Comparison of ENCODE assay signal across 32 cellular contexts in genomic region chr6:143127941-143128340, GRCh38.
"Had no signal": no experiment of that assay in that cellular context is flagged by ENCODE, and none has a peak within 500 bp of the region (broad histone marks: within the 10 kb centered on the region; RNA-seq: fewer than 3 reads in every experiment).

No MANE protein-coding gene starts in this region.

- H3K27me3 Mint-ChIP-seq: activated CD4-positive, alpha-beta memory T cell treated with anti-CD3 and anti-CD28 coated beads for 36 hours; activated CD4-positive, alpha-beta T cell treated with anti-CD3 and anti-CD28 coated beads for 36 hours; activated CD4-positive, alpha-beta T cell treated with anti-CD3 and anti-CD28 coated beads, Interleukin-2, amount 10 ng/mL, durations not matched to agents 24 days and 14 days; activated CD8-positive, alpha-beta memory T cell treated with anti-CD3 and anti-CD28 coated beads, Interleukin-2, amount 10 ng/mL, durations not matched to agents 7 days and 5 days; activated naive CD4-positive, alpha-beta T cell treated with anti-CD3 and anti-CD28 coated beads, Interleukin-2, amount 10 ng/mL, durations not matched to agents 7 days and 5 days; activated naive CD8-positive, alpha-beta T cell treated with anti-CD3 and anti-CD28 coated beads, Interleukin-2, amount 10 ng/mL, durations not matched to agents 7 days and 5 days; brain; effector memory CD8-positive, alpha-beta T cell had no signal

- H3K36me3 ChIP-seq: breast epithelium, cardiac muscle cell had no signal

- ATAC-seq: activated CD4-positive, alpha-beta T cell treated with anti-CD3 and anti-CD28 coated beads for 36 hours; activated CD8-positive, alpha-beta memory T cell treated with anti-CD3 and anti-CD28 coated beads, Interleukin-2, amount 10 ng/mL, durations not matched to agents 7 days and 5 days; activated CD8-positive, alpha-beta T cell treated with anti-CD3 and anti-CD28 coated beads, Interleukin-2, amount 10 ng/mL, durations not matched to agents 7 days and 5 days; activated naive CD4-positive, alpha-beta T cell treated with anti-CD3 and anti-CD28 coated beads, Interleukin-2, amount 50 U/mL, for 72 hours; effector memory CD8-positive, alpha-beta T cell; foreskin keratinocyte; gastrocnemius medialis; heart left ventricle had no signal

- DNase-seq: activated CD4-positive, alpha-beta memory T cell treated with anti-CD3 and anti-CD28 coated beads for 36 hours; activated CD4-positive, alpha-beta T cell treated with anti-CD3 and anti-CD28 coated beads for 36 hours; activated CD4-positive, alpha-beta T cell treated with anti-CD3 and anti-CD28 coated beads, Interleukin-2, amount 10 ng/mL, durations not matched to agents 24 days and 14 days; activated CD4-positive, CD25-positive, alpha-beta regulatory T cell; activated CD4-positive, CD25-positive, alpha-beta regulatory T cell treated with anti-CD3 and anti-CD28 coated beads, Interleukin-2, amount 50 U/mL, for 72 hours; activated CD8-positive, alpha-beta memory T cell treated with anti-CD3 and anti-CD28 coated beads, Interleukin-2, amount 10 ng/mL, durations not matched to agents 7 days and 5 days; activated CD8-positive, alpha-beta memory T cell treated with anti-CD3 and anti-CD28 coated beads, Interleukin-2, amount 50 U/mL, for 4 hours; activated CD8-positive, alpha-beta T cell treated with anti-CD3 and anti-CD28 coated beads, Interleukin-2, amount 10 ng/mL, durations not matched to agents 7 days and 5 days; activated effector memory CD4-positive, alpha-beta T cell treated with anti-CD3 and anti-CD28 coated beads, Interleukin-2, amount 50 U/mL, for 16 hours; activated naive CD4-positive, alpha-beta T cell treated with anti-CD3 and anti-CD28 coated beads, Interleukin-2, amount 10 ng/mL, durations not matched to agents 7 days and 5 days; activated naive CD8-positive, alpha-beta T cell treated with anti-CD3 and anti-CD28 coated beads, Interleukin-2, amount 10 ng/mL, durations not matched to agents 7 days and 5 days; activated T-cell treated with anti-CD3 and anti-CD28 coated beads, Interleukin-2, amount 50 U/mL, for 1 hour; activated T-cell treated with anti-CD3 and anti-CD28 coated beads, Interleukin-2, amount 50 U/mL, for 48 hours; central memory CD4-positive, alpha-beta T cell; dermis blood vessel endothelial cell; effector CD4-positive, alpha-beta T cell; effector memory CD8-positive, alpha-beta T cell; erythroblast; foreskin keratinocyte; gastrocnemius medialis; glutamatergic neuron; heart left ventricle; T-helper 2 cell had no signal

- H3K27ac ChIP-seq: ascending aorta, breast epithelium, cardiac muscle cell, coronary artery, esophagus muscularis mucosa, foreskin keratinocyte, gastrocnemius medialis, heart left ventricle had no signal

- H3K4me1 ChIP-seq: ascending aorta, breast epithelium, esophagus muscularis mucosa, foreskin keratinocyte, gastrocnemius medialis had no signal

- H3K4me3 ChIP-seq: ascending aorta, breast epithelium, cardiac muscle cell, coronary artery, esophagus muscularis mucosa, gastrocnemius medialis, heart left ventricle had no signal

- H3K27me3 ChIP-seq: ascending aorta, breast epithelium, cardiac muscle cell, esophagus muscularis mucosa, foreskin keratinocyte, gastrocnemius medialis, heart left ventricle had no signal

- H3K4me1 Mint-ChIP-seq: activated naive CD4-positive, alpha-beta T cell treated with anti-CD3 and anti-CD28 coated beads, Interleukin-2, amount 10 ng/mL, durations not matched to agents 7 days and 5 days had no signal

- H3K4me3 Mint-ChIP-seq: activated CD4-positive, alpha-beta memory T cell treated with anti-CD3 and anti-CD28 coated beads for 36 hours; activated CD4-positive, alpha-beta T cell treated with anti-CD3 and anti-CD28 coated beads for 36 hours; activated CD4-positive, alpha-beta T cell treated with anti-CD3 and anti-CD28 coated beads, Interleukin-2, amount 10 ng/mL, durations not matched to agents 24 days and 14 days; activated CD8-positive, alpha-beta memory T cell treated with anti-CD3 and anti-CD28 coated beads, Interleukin-2, amount 10 ng/mL, durations not matched to agents 7 days and 5 days; activated CD8-positive, alpha-beta T cell treated with anti-CD3 and anti-CD28 coated beads, Interleukin-2, amount 10 ng/mL, durations not matched to agents 7 days and 5 days; activated naive CD4-positive, alpha-beta T cell treated with anti-CD3 and anti-CD28 coated beads, Interleukin-2, amount 10 ng/mL, durations not matched to agents 7 days and 5 days; activated naive CD8-positive, alpha-beta T cell treated with anti-CD3 and anti-CD28 coated beads, Interleukin-2, amount 10 ng/mL, durations not matched to agents 7 days and 5 days; activated T-helper 1 cell treated with anti-CD3 and anti-CD28 coated beads, Interleukin-12 subunit alpha, Interleukin-12 subunit beta, Interleukin-2, Interleukin-4 antibody, amounts not matched to agents 30 ng/mL and 10 ng/mL and 1 ng/mL, durations not matched to agents 14 hours and 24 hours and 36 hours; brain; effector memory CD8-positive, alpha-beta T cell had no signal

- H3K27ac Mint-ChIP-seq: activated CD4-positive, alpha-beta memory T cell treated with anti-CD3 and anti-CD28 coated beads for 36 hours; activated CD4-positive, alpha-beta T cell treated with anti-CD3 and anti-CD28 coated beads for 36 hours; activated CD4-positive, alpha-beta T cell treated with anti-CD3 and anti-CD28 coated beads, Interleukin-2, amount 10 ng/mL, durations not matched to agents 24 days and 14 days; activated CD8-positive, alpha-beta memory T cell treated with anti-CD3 and anti-CD28 coated beads, Interleukin-2, amount 10 ng/mL, durations not matched to agents 7 days and 5 days; activated CD8-positive, alpha-beta T cell treated with anti-CD3 and anti-CD28 coated beads, Interleukin-2, amount 10 ng/mL, durations not matched to agents 7 days and 5 days; activated naive CD4-positive, alpha-beta T cell treated with anti-CD3 and anti-CD28 coated beads, Interleukin-2, amount 10 ng/mL, durations not matched to agents 7 days and 5 days; activated naive CD4-positive, alpha-beta T cell treated with anti-CD3 and anti-CD28 coated beads, Interleukin-2, amount 50 U/mL, for 72 hours; activated naive CD8-positive, alpha-beta T cell treated with anti-CD3 and anti-CD28 coated beads, Interleukin-2, amount 10 ng/mL, durations not matched to agents 7 days and 5 days; activated T-helper 1 cell treated with anti-CD3 and anti-CD28 coated beads, Interleukin-12 subunit alpha, Interleukin-12 subunit beta, Interleukin-2, Interleukin-4 antibody, amounts not matched to agents 30 ng/mL and 10 ng/mL and 1 ng/mL, durations not matched to agents 14 hours and 24 hours and 36 hours; activated T-helper 2 cell treated with anti-CD3 and anti-CD28 coated beads, Interferon-gamma antibody, Interleukin-2, Interleukin-4, amounts not matched to agents 10 μg/mL and 5 μg/mL and 100 μg/mL, durations not matched to agents 14 hours and 24 hours and 36 hours; effector memory CD8-positive, alpha-beta T cell had no signal
